ENCODE assay signal across 8 cellular contexts in the genomic region with DNA sequence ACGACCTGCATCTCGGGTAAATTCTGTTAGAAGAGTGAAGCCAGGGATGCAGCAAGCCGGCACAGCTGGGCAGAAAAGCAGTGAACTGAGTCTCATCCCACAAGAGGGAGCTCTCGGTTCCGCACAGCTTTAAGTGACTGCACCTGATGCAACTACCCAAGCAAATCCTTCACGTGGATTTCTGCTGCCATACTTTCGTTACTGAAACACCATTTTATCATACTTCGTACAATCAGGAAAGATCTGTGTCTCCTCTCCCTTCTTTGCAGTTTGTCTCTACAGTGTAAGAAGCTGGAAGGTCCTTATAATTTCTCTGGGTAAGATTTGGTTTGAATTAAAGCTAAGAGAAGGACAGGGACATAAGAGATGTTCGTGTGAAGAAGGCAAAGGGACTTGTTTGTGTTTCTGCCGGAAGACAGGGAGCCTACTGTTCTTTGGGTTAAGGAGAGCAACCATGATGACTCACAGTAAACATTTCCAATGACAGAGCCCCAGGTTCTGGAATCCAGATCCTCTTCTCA.
DNase-seq lines count a peak whose midpoint lies in the region; ATAC-seq and TF ChIP-seq lines count a peak whose summit lies in the region.

No MANE protein-coding gene starts in this region.

- no peak overlapping the region for H3K27ac ChIP-seq in colonic mucosa

- H3K36me3 ChIP-seq in colonic mucosa, result no peaks in the 10 kb centered on the region

- H3K4me1 ChIP-seq in colonic mucosa, result no peaks in the 10 kb centered on the region

- H3K9ac ChIP-seq in colonic mucosa (ENCODE audit: low read depth in 2 of 2, low read length in 2 of 2), result no peak overlapping the region

- DNase-seq in NCI-H2107 treated with DMSO at 0.1 percent for 48 hours (lab: John Stamatoyannopoulos, UW; ENCODE audit: unreplicated experiment) (peak; percentile 6), NCI-H2107 (lab: John Stamatoyannopoulos, UW) (no peak), NCI-H1105 treated with DMSO at 0.1 percent for 48 hours (lab: John Stamatoyannopoulos, UW) (peak; percentile 29), colonic mucosa (peak; percentile 21), myocyte (ENCODE audit: low read depth) (peak; percentile 78), DMS79 treated with DMSO at 0.1 percent for 48 hours (lab: John Stamatoyannopoulos, UW) (no peak)

- ATAC-seq in GM21367 (IDR thresholded peaks at IDR 0.05; ENCODE audit: unreplicated experiment) (peak; percentile 76), HG03196 (IDR thresholded peaks at IDR 0.05; ENCODE audit: unreplicated experiment) (no peak)

- H3K4me3 ChIP-seq in colonic mucosa, result no peak overlapping the region

- no peaks in the 10 kb centered on the region for H3K9me3 ChIP-seq in colonic mucosa

- no peak for TF ChIP-seq CTCF in colonic mucosa (IDR thresholded peaks at IDR 0.05)

- no peaks in the 10 kb centered on the region for H3K27me3 ChIP-seq in colonic mucosa

- intact Hi-C loops in colonic mucosa (cut with DNase I), result loop anchor here (10.0 kb wide), 1 partner anchor 378 kb away; no protein-coding TSS in a partner anchor

Comparison
In these comparisons a context has a peak if more than half of its experiments do, and no peak if none do; other contexts are left out.
1. DNase-seq: peak in NCI-H2107 treated with DMSO at 0.1 percent for 48 hours (single experiment), NCI-H1105 treated with DMSO at 0.1 percent for 48 hours (single experiment), colonic mucosa (single experiment) and myocyte (single experiment); none in NCI-H2107 (single experiment) and DMS79 treated with DMSO at 0.1 percent for 48 hours (single experiment).